Comparison of ENCODE assay signal across 30 cellular contexts in genomic region chr11:135037828-135038227, GRCh38.
"Had no signal": no experiment of that assay in that cellular context is flagged by ENCODE, and none has a peak within 500 bp of the region (broad histone marks: within the 10 kb centered on the region; RNA-seq: fewer than 3 reads in every experiment).

No MANE protein-coding gene starts in this region.

- H3K4me3 Mint-ChIP-seq: natural killer cell; nephron; neural progenitor cell; stimulated activated memory B cell treated with anti-CD40 and anti-IgM and Interleukin-4, amounts not matched to agents 10 μg/mL and 1 μg/mL and 100 μg/mL, for 72 hours; stimulated activated naive CD8-positive, alpha-beta T cell treated with anti-CD3 and anti-CD28 coated beads, Interleukin-15, amount 100 ng/mL, for 72 hours; type B pancreatic cell had no signal

- H3K4me1 Mint-ChIP-seq: natural killer cell; stimulated activated memory B cell treated with anti-CD40 and anti-IgM and Interleukin-4, amounts not matched to agents 10 μg/mL and 1 μg/mL and 100 μg/mL, for 72 hours; stimulated activated naive CD8-positive, alpha-beta T cell treated with anti-CD3 and anti-CD28 coated beads, Interleukin-15, amount 100 ng/mL, for 72 hours had no signal

- H3K27ac Mint-ChIP-seq: natural killer cell; nephron; neural progenitor cell; progenitor cell of endocrine pancreas; stimulated activated memory B cell treated with anti-CD40 and anti-IgM and Interleukin-4, amounts not matched to agents 10 μg/mL and 1 μg/mL and 100 μg/mL, for 72 hours; stimulated activated naive CD8-positive, alpha-beta T cell treated with anti-CD3 and anti-CD28 coated beads, Interleukin-15, amount 100 ng/mL, for 72 hours; type B pancreatic cell had no signal

- H3K36me3 Mint-ChIP-seq: natural killer cell; neural progenitor cell; stimulated activated memory B cell treated with anti-CD40 and anti-IgM and Interleukin-4, amounts not matched to agents 10 μg/mL and 1 μg/mL and 100 μg/mL, for 72 hours; type B pancreatic cell had no signal

- DNase-seq: natural killer cell; occipital lobe; ovary; posterior cingulate gyrus; psoas muscle; right cardiac atrium; right lobe of liver; spleen; stimulated activated CD4-positive, alpha-beta T cell treated with anti-CD3 and anti-CD28 coated beads, Interleukin-12 subunit alpha, Interleukin-12 subunit beta, amount 100 ng/mL, for 4 hours; stimulated activated CD4-positive, alpha-beta T cell treated with anti-CD3 and anti-CD28 coated beads, Interleukin-1b, Interleukin-23, amount 100 ng/mL, for 48 hours; stimulated activated CD4-positive, alpha-beta T cell treated with anti-CD3 and anti-CD28 coated beads, Interleukin-4, amount 100 ng/mL, for 1 hour; stimulated activated CD4-positive, alpha-beta T cell treated with anti-CD3 and anti-CD28 coated beads, Interleukin-4, amount 100 ng/mL, for 4 hours; stimulated activated CD8-positive, alpha-beta memory T cell treated with anti-CD3 and anti-CD28 coated beads, Interleukin-4, amount 100 ng/mL, for 48 hours; stimulated activated naive CD4-positive, alpha-beta T cell; stimulated activated naive CD8-positive, alpha-beta T cell treated with anti-CD3 and anti-CD28 coated beads, Interleukin-15, amount 100 ng/mL, for 72 hours; stimulated activated naive CD8-positive, alpha-beta T cell treated with anti-CD3 and anti-CD28 coated beads, Interleukin-15, Interleukin-2, amounts not matched to agents 100 U/mL and 50 U/mL, for 24 hours; substantia nigra; testis; tibial artery; transverse colon had no signal

- H3K4me1 ChIP-seq: neural progenitor cell, parathyroid adenoma, psoas muscle, right lobe of liver, spleen, suprapubic skin, testis, tibial artery, transverse colon, vagina had no signal

- H3K9me3 ChIP-seq: ovary, psoas muscle, right lobe of liver, spleen, suprapubic skin, testis, tibial artery, transverse colon, vagina had no signal

- H3K79me2 ChIP-seq: parathyroid adenoma had no signal

- H3K9me3 Mint-ChIP-seq: nephron, neural progenitor cell, type B pancreatic cell had no signal

- H3K36me3 ChIP-seq: neural progenitor cell, ovary, right lobe of liver, spleen, suprapubic skin, tibial artery, transverse colon, vagina had no signal

- H3K4me2 ChIP-seq: neural progenitor cell, smooth muscle cell had no signal

- H3K4me3 ChIP-seq: neural progenitor cell, ovary, psoas muscle, right lobe of liver, skin epidermis, smooth muscle cell, spleen, suprapubic skin, testis, tibial artery, transverse colon, vagina had no signal

- ATAC-seq: natural killer cell; psoas muscle; stimulated activated memory B cell treated with anti-CD40 and anti-IgM and Interleukin-4, amounts not matched to agents 10 μg/mL and 1 μg/mL and 100 μg/mL, for 72 hours; stimulated activated naive CD8-positive, alpha-beta T cell treated with anti-CD3 and anti-CD28 coated beads, Interleukin-15, amount 100 ng/mL, for 72 hours; stimulated activated naive CD8-positive, alpha-beta T cell treated with anti-CD3 and anti-CD28 coated beads, Interleukin-15, Interleukin-2, amounts not matched to agents 100 U/mL and 50 U/mL, for 24 hours had no signal

- H3K27ac ChIP-seq: neural progenitor cell, ovary, parathyroid adenoma, psoas muscle, right lobe of liver, skin epidermis, spleen, suprapubic skin, testis, tibial artery, transverse colon, vagina had no signal

- H2AFZ ChIP-seq: neural progenitor cell, parathyroid adenoma had no signal

- H3K27me3 ChIP-seq: neural progenitor cell, ovary, right lobe of liver, testis, transverse colon, vagina had no signal
